Comparison of ENCODE assay signal across 8 cellular contexts in genomic region chr19:18419195-18419698, GRCh38. TPM values are rescaled to one million over a fixed set of nuclear protein-coding genes. Genes with fewer than 3 reads are reported as not detected.
DNase-seq lines count a peak whose midpoint lies in the region; ATAC-seq lines count a peak whose summit lies in the region.

Gene SSBP4, plus strand, starts transcription at chr19:18419398. Its CDS starts 251 bp downstream, at chr19:18419649.

- no peaks in the 10 kb centered on the region for H3K9me3 ChIP-seq in BLaER1 treated with 17β-estradiol and CSF1 and Interleukin-3, amounts not matched to agents 10 nM and 100 nM (replicated peaks in 1 of 11)
- no peaks in the 10 kb centered on the region for H3K9me3 ChIP-seq in Karpas-422 (ENCODE audit: low read length)

- H3K9me3 Mint-ChIP-seq in activated naive CD4-positive, alpha-beta T cell treated with anti-CD3 and anti-CD28 coated beads, Interleukin-2, amount 50 U/mL, for 72 hours, result no peaks in the 10 kb centered on the region

- H4K20me1 ChIP-seq in BLaER1 treated with 17β-estradiol and CSF1 and Interleukin-3, amounts not matched to agents 10 nM and 100 nM, result peaks cover 38 to 46% (median 42%) of the 10 kb centered on the region in 11 experiments
- peaks cover 36% of the 10 kb centered on the region for H4K20me1 ChIP-seq in Karpas-422 (ENCODE audit: insufficient read depth, low read depth, low read length)

- no peak within 1 kb of the TSS for H2AFZ ChIP-seq in Karpas-422 (ENCODE audit: low read length)

- H3K4me2 ChIP-seq in BLaER1 treated with 17β-estradiol and CSF1 and Interleukin-3, amounts not matched to agents 10 nM and 100 nM, result peak within 1 kb of the TSS; percentile 91 to 98 (median 95)
- peak within 1 kb of the TSS; percentile 59 for H3K4me2 ChIP-seq in Karpas-422 (ENCODE audit: low read depth, low read length, poor library complexity, severe bottlenecking)

- peaks cover 0 to 6% of the 10 kb centered on the region in 2 donors for H3K36me3 Mint-ChIP-seq in activated naive CD4-positive, alpha-beta T cell treated with anti-CD3 and anti-CD28 coated beads, Interleukin-2, amount 50 U/mL, for 72 hours

- in situ Hi-C loops in SK-MEL-5 (cut with HindIII; ENCODE audit: low pct_unique_long_range_greater_than_20kb, low sequenced_read_pairs), result no loop called here

- H3K27ac ChIP-seq in BLaER1 treated with 17β-estradiol and CSF1 and Interleukin-3, amounts not matched to agents 10 nM and 100 nM, result peak within 1 kb of the TSS; percentile 88 to 100 (median 95)
- H3K27ac ChIP-seq in Karpas-422 (ENCODE audit: low read length), result no peak within 1 kb of the TSS

- DNase-seq in Karpas-422 (peak; percentile 87), SK-MEL-5 (ENCODE audit: low read depth, low spot score) (peak; percentile 64), glomerular endothelial cell (ENCODE audit: extremely low read depth, low read depth, low spot score) (no peak), nucleus accumbens (lab: John Stamatoyannopoulos, UW) (peak in 37 of 56 donors; percentile 27 to 82 (median 64)), ureter (ENCODE audit: low spot score) (no peak)
- DNase-seq in activated naive CD4-positive, alpha-beta T cell treated with anti-CD3 and anti-CD28 coated beads, Interleukin-2, amount 50 U/mL, for 72 hours (ENCODE audit: low spot score in 2 of 2), result peak in 1 of 2 donors; percentile 84

- H3K9ac ChIP-seq in BLaER1 treated with 17β-estradiol and CSF1 and Interleukin-3, amounts not matched to agents 10 nM and 100 nM, result peak within 1 kb of the TSS; percentile 82 to 98 (median 92)
- peak within 1 kb of the TSS; percentile 60 for H3K9ac ChIP-seq in Karpas-422 (ENCODE audit: low read length)

- no peaks in the 10 kb centered on the region for H3K79me2 ChIP-seq in Karpas-422 (ENCODE audit: low read length)

- no peaks in the 10 kb centered on the region for H3K27me3 ChIP-seq in BLaER1 treated with 17β-estradiol and CSF1 and Interleukin-3, amounts not matched to agents 10 nM and 100 nM
- H3K27me3 ChIP-seq in Karpas-422 (ENCODE audit: low read length), result no peaks in the 10 kb centered on the region; the same call in 1 of the 2 replicates

- H3K4me3 ChIP-seq in BLaER1 treated with 17β-estradiol and CSF1 and Interleukin-3, amounts not matched to agents 10 nM and 100 nM, result peak within 1 kb of the TSS; percentile 77 to 98 (median 94)
- peak within 1 kb of the TSS; percentile 47; the same call in 1 of the 2 replicates for H3K4me3 ChIP-seq in Karpas-422 (ENCODE audit: low read length)

- no peaks in the 10 kb centered on the region for H3K9me2 ChIP-seq in Karpas-422 (replicated peaks; ENCODE audit: insufficient read depth, low read length)

- H3K36me3 ChIP-seq in BLaER1 treated with 17β-estradiol and CSF1 and Interleukin-3, amounts not matched to agents 10 nM and 100 nM, result peaks cover 0 to 14% (median 0%) of the 10 kb centered on the region in 11 experiments; a peak in 6 of 22 replicates
- no peaks in the 10 kb centered on the region for H3K36me3 ChIP-seq in Karpas-422 (ENCODE audit: insufficient read depth, low read length)

- H3K27ac Mint-ChIP-seq in activated naive CD4-positive, alpha-beta T cell treated with anti-CD3 and anti-CD28 coated beads, Interleukin-2, amount 50 U/mL, for 72 hours, result peak within 1 kb of the TSS; percentile 74 to 84

- H3K4me1 ChIP-seq in BLaER1 treated with 17β-estradiol and CSF1 and Interleukin-3, amounts not matched to agents 10 nM and 100 nM, result peaks cover 77 to 94% (median 90%) of the 10 kb centered on the region in 10 experiments
- H3K4me1 ChIP-seq in Karpas-422 (ENCODE audit: low read length), result peaks cover 30% of the 10 kb centered on the region

- peak; percentile 48 for ATAC-seq in GM19351 (IDR thresholded peaks at IDR 0.05; ENCODE audit: unreplicated experiment)
- ATAC-seq in activated naive CD4-positive, alpha-beta T cell treated with anti-CD3 and anti-CD28 coated beads, Interleukin-2, amount 50 U/mL, for 72 hours, result peak; percentile 57 to 62

RNA-seq across cellular contexts. Expression of gene SSBP4, which starts in this region (rescaled TPM):
- total RNA-seq in Karpas-422 (2014; rRNA removed; shearing (Covaris generic); ENCODE audit: low replicate concordance), result 22.5 and 73.2 TPM in 2 replicates
- total RNA-seq in SK-MEL-5 (2014; rRNA removed; shearing (Covaris generic)), result 18.9 and 25.7 TPM in 2 replicates
- 34.2 and 44.7 TPM in 2 replicates for polyA plus RNA-seq in SK-MEL-5 (2015; cell fraction: cytosol; rRNA removed)
- 144 and 159 TPM in 2 replicates for polyA plus RNA-seq in SK-MEL-5 (2015; cell fraction: nucleus; rRNA removed)
- total RNA-seq in activated naive CD4-positive, alpha-beta T cell treated with anti-CD3 and anti-CD28 coated beads, Interleukin-2, amount 50 U/mL, for 72 hours, result 100 to 1,000 TPM in 1 of 2 donors, 10 to 100 TPM in 1; 31.7 to 102 TPM
- total RNA-seq in glomerular endothelial cell, result 180 and 184 TPM in 2 replicates
- 74.7 TPM for total RNA-seq in ureter

Comparison
In these comparisons a context has a peak if more than half of its experiments do, and no peak if none do; other contexts are left out.
1. DNase-seq: peak in Karpas-422 (single experiment), SK-MEL-5 (single experiment) and nucleus accumbens (37 of 56); none in glomerular endothelial cell (single experiment) and ureter (single experiment).